Comparison of ENCODE assay signal across 1 cellular context in the genomic region with DNA sequence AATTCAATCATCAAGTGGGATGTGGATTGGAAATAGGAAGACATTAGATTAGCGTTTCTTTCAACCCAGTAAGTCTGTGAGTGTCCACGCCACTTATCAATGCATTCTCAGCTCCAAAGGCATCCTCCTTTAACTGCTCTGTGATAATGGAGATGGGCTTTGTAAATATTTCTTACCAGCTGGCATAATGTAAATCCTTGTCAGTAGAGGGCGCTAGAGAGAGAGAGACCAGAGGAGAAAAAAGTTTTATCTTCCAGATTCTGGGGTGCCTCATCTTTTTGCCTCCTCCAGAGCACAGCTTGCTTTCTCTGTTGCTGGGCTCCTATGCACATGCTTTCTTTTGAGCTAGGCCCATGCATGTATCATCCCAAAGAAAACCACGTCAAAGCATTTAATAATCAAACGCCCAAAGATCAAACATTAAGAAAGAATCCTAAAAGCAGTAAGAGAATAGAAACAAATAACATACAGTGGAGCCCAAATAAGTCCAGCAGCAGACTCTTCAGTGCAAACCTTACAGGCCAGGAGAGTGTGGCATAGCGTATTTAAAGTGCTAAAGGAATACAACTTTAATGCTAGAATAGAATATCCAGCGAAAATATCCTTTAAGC.
TF ChIP-seq lines count a peak whose summit lies in the region.

No MANE protein-coding gene starts in this region.

TF ChIP-seq in H1, 55 proteins besides CTCF, POLR2A, EP300 and RAD21 (continued from another document):
- TF ChIP-seq, protein P1, sequence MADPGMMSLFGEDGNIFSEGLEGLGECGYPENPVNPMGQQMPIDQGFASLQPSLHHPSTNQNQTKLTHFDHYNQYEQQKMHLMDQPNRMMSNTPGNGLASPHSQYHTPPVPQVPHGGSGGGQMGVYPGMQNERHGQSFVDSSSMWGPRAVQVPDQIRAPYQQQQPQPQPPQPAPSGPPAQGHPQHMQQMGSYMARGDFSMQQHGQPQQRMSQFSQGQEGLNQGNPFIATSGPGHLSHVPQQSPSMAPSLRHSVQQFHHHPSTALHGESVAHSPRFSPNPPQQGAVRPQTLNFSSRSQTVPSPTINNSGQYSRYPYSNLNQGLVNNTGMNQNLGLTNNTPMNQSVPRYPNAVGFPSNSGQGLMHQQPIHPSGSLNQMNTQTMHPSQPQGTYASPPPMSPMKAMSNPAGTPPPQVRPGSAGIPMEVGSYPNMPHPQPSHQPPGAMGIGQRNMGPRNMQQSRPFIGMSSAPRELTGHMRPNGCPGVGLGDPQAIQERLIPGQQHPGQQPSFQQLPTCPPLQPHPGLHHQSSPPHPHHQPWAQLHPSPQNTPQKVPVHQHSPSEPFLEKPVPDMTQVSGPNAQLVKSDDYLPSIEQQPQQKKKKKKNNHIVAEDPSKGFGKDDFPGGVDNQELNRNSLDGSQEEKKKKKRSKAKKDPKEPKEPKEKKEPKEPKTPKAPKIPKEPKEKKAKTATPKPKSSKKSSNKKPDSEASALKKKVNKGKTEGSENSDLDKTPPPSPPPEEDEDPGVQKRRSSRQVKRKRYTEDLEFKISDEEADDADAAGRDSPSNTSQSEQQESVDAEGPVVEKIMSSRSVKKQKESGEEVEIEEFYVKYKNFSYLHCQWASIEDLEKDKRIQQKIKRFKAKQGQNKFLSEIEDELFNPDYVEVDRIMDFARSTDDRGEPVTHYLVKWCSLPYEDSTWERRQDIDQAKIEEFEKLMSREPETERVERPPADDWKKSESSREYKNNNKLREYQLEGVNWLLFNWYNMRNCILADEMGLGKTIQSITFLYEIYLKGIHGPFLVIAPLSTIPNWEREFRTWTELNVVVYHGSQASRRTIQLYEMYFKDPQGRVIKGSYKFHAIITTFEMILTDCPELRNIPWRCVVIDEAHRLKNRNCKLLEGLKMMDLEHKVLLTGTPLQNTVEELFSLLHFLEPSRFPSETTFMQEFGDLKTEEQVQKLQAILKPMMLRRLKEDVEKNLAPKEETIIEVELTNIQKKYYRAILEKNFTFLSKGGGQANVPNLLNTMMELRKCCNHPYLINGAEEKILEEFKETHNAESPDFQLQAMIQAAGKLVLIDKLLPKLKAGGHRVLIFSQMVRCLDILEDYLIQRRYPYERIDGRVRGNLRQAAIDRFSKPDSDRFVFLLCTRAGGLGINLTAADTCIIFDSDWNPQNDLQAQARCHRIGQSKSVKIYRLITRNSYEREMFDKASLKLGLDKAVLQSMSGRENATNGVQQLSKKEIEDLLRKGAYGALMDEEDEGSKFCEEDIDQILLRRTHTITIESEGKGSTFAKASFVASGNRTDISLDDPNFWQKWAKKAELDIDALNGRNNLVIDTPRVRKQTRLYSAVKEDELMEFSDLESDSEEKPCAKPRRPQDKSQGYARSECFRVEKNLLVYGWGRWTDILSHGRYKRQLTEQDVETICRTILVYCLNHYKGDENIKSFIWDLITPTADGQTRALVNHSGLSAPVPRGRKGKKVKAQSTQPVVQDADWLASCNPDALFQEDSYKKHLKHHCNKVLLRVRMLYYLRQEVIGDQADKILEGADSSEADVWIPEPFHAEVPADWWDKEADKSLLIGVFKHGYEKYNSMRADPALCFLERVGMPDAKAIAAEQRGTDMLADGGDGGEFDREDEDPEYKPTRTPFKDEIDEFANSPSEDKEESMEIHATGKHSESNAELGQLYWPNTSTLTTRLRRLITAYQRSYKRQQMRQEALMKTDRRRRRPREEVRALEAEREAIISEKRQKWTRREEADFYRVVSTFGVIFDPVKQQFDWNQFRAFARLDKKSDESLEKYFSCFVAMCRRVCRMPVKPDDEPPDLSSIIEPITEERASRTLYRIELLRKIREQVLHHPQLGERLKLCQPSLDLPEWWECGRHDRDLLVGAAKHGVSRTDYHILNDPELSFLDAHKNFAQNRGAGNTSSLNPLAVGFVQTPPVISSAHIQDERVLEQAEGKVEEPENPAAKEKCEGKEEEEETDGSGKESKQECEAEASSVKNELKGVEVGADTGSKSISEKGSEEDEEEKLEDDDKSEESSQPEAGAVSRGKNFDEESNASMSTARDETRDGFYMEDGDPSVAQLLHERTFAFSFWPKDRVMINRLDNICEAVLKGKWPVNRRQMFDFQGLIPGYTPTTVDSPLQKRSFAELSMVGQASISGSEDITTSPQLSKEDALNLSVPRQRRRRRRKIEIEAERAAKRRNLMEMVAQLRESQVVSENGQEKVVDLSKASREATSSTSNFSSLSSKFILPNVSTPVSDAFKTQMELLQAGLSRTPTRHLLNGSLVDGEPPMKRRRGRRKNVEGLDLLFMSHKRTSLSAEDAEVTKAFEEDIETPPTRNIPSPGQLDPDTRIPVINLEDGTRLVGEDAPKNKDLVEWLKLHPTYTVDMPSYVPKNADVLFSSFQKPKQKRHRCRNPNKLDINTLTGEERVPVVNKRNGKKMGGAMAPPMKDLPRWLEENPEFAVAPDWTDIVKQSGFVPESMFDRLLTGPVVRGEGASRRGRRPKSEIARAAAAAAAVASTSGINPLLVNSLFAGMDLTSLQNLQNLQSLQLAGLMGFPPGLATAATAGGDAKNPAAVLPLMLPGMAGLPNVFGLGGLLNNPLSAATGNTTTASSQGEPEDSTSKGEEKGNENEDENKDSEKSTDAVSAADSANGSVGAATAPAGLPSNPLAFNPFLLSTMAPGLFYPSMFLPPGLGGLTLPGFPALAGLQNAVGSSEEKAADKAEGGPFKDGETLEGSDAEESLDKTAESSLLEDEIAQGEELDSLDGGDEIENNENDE (IDR thresholded peaks at IDR 0.05; ENCODE audit: insufficient replicate concordance, low read length) = no peak
- TF ChIP-seq MAFK (IDR thresholded peaks at IDR 0.05; ENCODE audit: low read depth, low read length) (no peak), TBP (IDR thresholded peaks at IDR 0.05; ENCODE audit: low read depth, low read length) (no peak), SIN3A (conservative IDR thresholded peaks at IDR 0.05 in 1 of 2, IDR thresholded peaks at IDR 0.05 in 1 of 2; ENCODE audit: low read depth in 1 of 2, low read length in 2 of 2) (no peak)
